8 cellular contexts compared by ENCODE assay signal in the genomic region with DNA sequence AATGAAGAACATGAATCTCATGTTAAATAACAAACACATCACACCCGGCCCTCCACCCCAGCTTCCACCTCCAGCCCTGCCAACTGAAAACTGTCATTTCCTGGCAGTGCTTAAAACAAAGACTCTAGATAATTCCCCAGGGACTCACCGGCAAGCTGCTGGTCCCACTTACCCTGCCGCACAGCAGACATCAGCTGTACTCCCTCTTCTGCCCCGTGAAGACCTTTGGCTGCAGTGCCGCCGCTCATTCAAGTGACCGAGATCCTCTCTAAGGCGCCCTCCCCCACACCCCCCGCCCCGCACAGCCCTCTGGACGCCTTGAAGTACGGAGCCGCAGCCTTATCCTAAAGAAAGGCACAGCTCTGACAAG. TPM values are rescaled to one million over a fixed set of nuclear protein-coding genes. Genes with fewer than 3 reads are reported as not detected.
DNase-seq lines count a peak whose midpoint lies in the region; ATAC-seq, FAIRE-seq and TF ChIP-seq lines count a peak whose summit lies in the region.

No MANE protein-coding gene starts in this region.

- H3K4me3 Mint-ChIP-seq in stimulated activated effector memory CD8-positive, alpha-beta T cell treated with anti-CD3 and anti-CD28 coated beads, Interleukin-12 subunit alpha, Interleukin-12 subunit beta, amount 100 ng/mL, for 72 hours, result peak overlapping the region; percentile 89

- H3K4me3 ChIP-seq in Peyer's patch (peak overlapping the region; percentile 56 to 94 (median 68)), cardiac fibroblast (replicated peaks in 1 of 2; ENCODE audit: low read depth in 2 of 2, low read length in 2 of 2) (peak overlapping the region; percentile 81 to 82), kidney (ENCODE audit: low read length in 2 of 2) (peak overlapping the region; percentile 93 to 100)

- DNase-seq in CD1c-positive myeloid dendritic cell (ENCODE audit: extremely low spot score), result peak; percentile 59
- DNase-seq in Peyer's patch, result peak; percentile 70 to 84 (median 80)
- peak; percentile 73 to 81 for DNase-seq in cardiac fibroblast (ENCODE audit: low read depth in 2 of 2)
- peak; percentile 86 for DNase-seq in kidney
- DNase-seq in stimulated activated effector memory CD8-positive, alpha-beta T cell treated with anti-CD3 and anti-CD28 coated beads, Interleukin-12 subunit alpha, Interleukin-12 subunit beta, amount 100 ng/mL, for 72 hours (ENCODE audit: low spot score in 2 of 2), result no peak
- DNase-seq in hepatic stellate cell (ENCODE audit: low spot score), result no peak

- peak overlapping the region; percentile 93 for H3K27ac Mint-ChIP-seq in stimulated activated effector memory CD8-positive, alpha-beta T cell treated with anti-CD3 and anti-CD28 coated beads, Interleukin-12 subunit alpha, Interleukin-12 subunit beta, amount 100 ng/mL, for 72 hours

- intact Hi-C loops in kidney (cut with DNase I), result no loop called here

- TF ChIP-seq CTCF in Peyer's patch (IDR thresholded peaks at IDR 0.05) (no peak), cardiac fibroblast (IDR thresholded peaks at IDR 0.05; ENCODE audit: low read depth, low read length) (no peak), kidney (IDR thresholded peaks at IDR 0.05; ENCODE audit: borderline replicate concordance, extremely low read depth, insufficient read depth) (no peak)

- no peak for FAIRE-seq in kidney (lab: Jason Lieb, UNC)

- H3K36me3 Mint-ChIP-seq in stimulated activated effector memory CD8-positive, alpha-beta T cell treated with anti-CD3 and anti-CD28 coated beads, Interleukin-12 subunit alpha, Interleukin-12 subunit beta, amount 100 ng/mL, for 72 hours, result peaks cover 8% of the 10 kb centered on the region

- H3K9me3 ChIP-seq in Peyer's patch (no peaks in the 10 kb centered on the region), kidney (ENCODE audit: control insufficient read depth in 1 of 2, low read length in 2 of 2) (no peaks in the 10 kb centered on the region)

- no peaks in the 10 kb centered on the region for H3K27me3 ChIP-seq in Peyer's patch

- TF ChIP-seq POLR2A in Peyer's patch (IDR thresholded peaks at IDR 0.05), result no peak

- H3K4me1 Mint-ChIP-seq in stimulated activated effector memory CD8-positive, alpha-beta T cell treated with anti-CD3 and anti-CD28 coated beads, Interleukin-12 subunit alpha, Interleukin-12 subunit beta, amount 100 ng/mL, for 72 hours, result peaks cover 60% of the 10 kb centered on the region

- peak overlapping the region; percentile 84 to 98 for H3K9ac ChIP-seq in kidney (ENCODE audit: low read length in 2 of 2)

- no peaks in the 10 kb centered on the region for H3K36me3 ChIP-seq in Peyer's patch
- peaks cover 3 to 9% of the 10 kb centered on the region in 2 donors for H3K36me3 ChIP-seq in kidney (ENCODE audit: control insufficient read depth in 1 of 2, insufficient read depth in 2 of 2, low read length in 2 of 2)

- ATAC-seq in GM18907 (IDR thresholded peaks at IDR 0.05; ENCODE audit: unreplicated experiment), result peak; percentile 50
- ATAC-seq in HG03442 (IDR thresholded peaks at IDR 0.05; ENCODE audit: unreplicated experiment), result peak; percentile 39
- ATAC-seq in stimulated activated effector memory CD8-positive, alpha-beta T cell treated with anti-CD3 and anti-CD28 coated beads, Interleukin-12 subunit alpha, Interleukin-12 subunit beta, amount 100 ng/mL, for 72 hours, result peak; percentile 26

- H3K9me3 Mint-ChIP-seq in stimulated activated effector memory CD8-positive, alpha-beta T cell treated with anti-CD3 and anti-CD28 coated beads, Interleukin-12 subunit alpha, Interleukin-12 subunit beta, amount 100 ng/mL, for 72 hours, result no peaks in the 10 kb centered on the region

- peak overlapping the region; percentile 79 to 93 (median 92) for H3K27ac ChIP-seq in Peyer's patch
- H3K27ac ChIP-seq in kidney (ENCODE audit: low read depth in 2 of 2, low read length in 2 of 2), result peak overlapping the region; percentile 86 to 87

- peaks cover 6 to 73% (median 10%) of the 10 kb centered on the region in 4 donors for H3K4me1 ChIP-seq in Peyer's patch
- peaks cover 14 to 34% of the 10 kb centered on the region in 2 donors for H3K4me1 ChIP-seq in kidney (ENCODE audit: control insufficient read depth in 1 of 2, insufficient read depth in 1 of 2, low read depth in 1 of 2, low read length in 2 of 2)

RNA-seq across cellular contexts. Expression of gene GLRX, which starts 0.5 kb away (rescaled TPM):
- 100 to 1,000 TPM; 126 to 311 (median 181) TPM for total RNA-seq in Peyer's patch
- 57.4 TPM for total RNA-seq in kidney
- 324 TPM for polyA plus RNA-seq in kidney (ENCODE audit: insufficient read depth, low read depth, low replicate concordance)

Comparison
In these comparisons a context has a peak if more than half of its experiments do, and no peak if none do; other contexts are left out.
1. DNase-seq: peak in CD1c-positive myeloid dendritic cell (single experiment), Peyer's patch (3 of 3), cardiac fibroblast (2 of 2) and kidney (single experiment); none in stimulated activated effector memory CD8-positive, alpha-beta T cell treated with anti-CD3 and anti-CD28 coated beads, Interleukin-12 subunit alpha, Interleukin-12 subunit beta, amount 100 ng/mL, for 72 hours (0 of 2) and hepatic stellate cell (single experiment).
2. Peak in every context shown above with its lines, with median percentiles within 50 percentile points of each other: ATAC-seq and H3K4me3 ChIP-seq.